ENCODE assay signal across 22 cellular contexts in genomic region chr21:34357889-34358288, GRCh38. TPM values are rescaled to one million over a fixed set of nuclear protein-coding genes. Genes with fewer than 3 reads are reported as not detected.
A peak's percentile ranks its signal among the peaks of the same experiment; 100 is the strongest.
DNase-seq lines count a peak whose midpoint lies in the region; ATAC-seq, FAIRE-seq and TF ChIP-seq lines count a peak whose summit lies in the region.
"Had no signal": no experiment of that assay in that cellular context is flagged by ENCODE, and none has a peak within 500 bp of the region (broad histone marks: within the 10 kb centered on the region; RNA-seq: fewer than 3 reads in every experiment).

No MANE protein-coding gene starts in this region.

- DNase-seq in K562 (ENCODE audit: extremely low read depth in 1 of 4, low spot score in 3 of 4) (no peak), islet precursor cell (peak; percentile 2), DMS153 treated with DMSO at 0.1 percent for 48 hours (lab: John Stamatoyannopoulos, UW; ENCODE audit: unreplicated experiment) (no peak)
- DNase-seq: 8988T; ACHN; BE2C; C1 segment of cervical spinal cord; CD4-positive, alpha-beta memory T cell; CD4-positive, CD25-positive, alpha-beta regulatory T cell; CD8-positive, alpha-beta memory T cell; COR-L47; DMS 273 treated with DMSO at 0.1 percent for 48 hours; DMS153; DMS79 treated with DMSO at 0.1 percent for 48 hours; GF-D8 had no signal

- no peak overlapping the region for H3K4me3 ChIP-seq in K562
- H3K4me3 ChIP-seq: BLaER1 had no signal

- no peak for TF ChIP-seq POLR2A in K562 (conservative IDR thresholded peaks at IDR 0.05)

- H3K27me3 ChIP-seq in K562 (ENCODE audit: control insufficient read depth in 2 of 2, insufficient read depth in 2 of 2, low read length in 2 of 2): peaks cover 16 to 23% of the 10 kb centered on the region in 2 experiments
- H3K27me3 ChIP-seq: BLaER1 had no signal

- FAIRE-seq in K562 (lab: Jason Lieb, UNC): no peak
- FAIRE-seq: A204.1, G401.6, GM12891 had no signal

- no peak for TF ChIP-seq RAD21 in K562 (CRISPR knock-in tag; conservative IDR thresholded peaks at IDR 0.05 in 1 of 2, IDR thresholded peaks at IDR 0.05 in 1 of 2)

- H3K27ac ChIP-seq in K562 (ENCODE audit: extremely low read depth, low read depth, low read length): no peak overlapping the region
- H3K27ac ChIP-seq: BLaER1 had no signal

- WGBS in K562 (ENCODE audit: insufficient coverage, low coverage, missing lambda C conversion rate): 3% methylated on average over 2 of the region's 2 CpGs

- TF ChIP-seq CTCF in K562 (IDR thresholded peaks at IDR 0.05 in 2 of 3, conservative IDR thresholded peaks at IDR 0.05 in 1 of 3; ENCODE audit: insufficient read depth in 2 of 3, low read depth in 1 of 3, low read length in 3 of 3): no peak

- no TSS peak for BruUV-seq in K562 (replicated peaks; lab: Mats Ljungman, UMichigan)

- CTCF ChIA-PET in K562 (lab: Yijun Ruan, JAX; ENCODE audit: low intra/inter-chr PET ratio): no interaction called here

- H3K4me2 ChIP-seq in K562 (ENCODE audit: insufficient read depth, low read length): no peak overlapping the region
- H3K4me2 ChIP-seq: BLaER1 had no signal

- POLR2A ChIA-PET in K562 (lab: Yijun Ruan, JAX): interaction anchor here (0.5 kb wide), 1 partner anchor 312 kb away, joined by 5 read pairs; no protein-coding TSS in a partner anchor

- no peak for ATAC-seq in K562
- ATAC-seq in GM19035 (IDR thresholded peaks at IDR 0.05; ENCODE audit: unreplicated experiment): no peak
- no peak for ATAC-seq in HG03196 (IDR thresholded peaks at IDR 0.05; ENCODE audit: unreplicated experiment)

- no peaks in the 10 kb centered on the region for H3K79me2 ChIP-seq in K562 (ENCODE audit: control insufficient read depth, insufficient read depth, low read length)

- H3K36me3 ChIP-seq in K562 (ENCODE audit: control insufficient read depth, insufficient read depth, low read length): no peaks in the 10 kb centered on the region
- H3K36me3 ChIP-seq: BE2C, BLaER1 had no signal

- H3K9me3 ChIP-seq in K562 (replicated peaks; ENCODE audit: control insufficient read depth, insufficient read depth, low read depth, low read length): no peaks in the 10 kb centered on the region
- H3K9me3 ChIP-seq: BE2C had no signal

- in situ Hi-C loops in K562 (cut with MboI): no loop called here

- TF ChIP-seq EP300 in K562 (IDR thresholded peaks at IDR 0.05; ENCODE audit: low read length): no peak

- H4K20me1 ChIP-seq in K562 (replicated peaks; ENCODE audit: control insufficient read depth, insufficient read depth, low read length): no peaks in the 10 kb centered on the region
- H4K20me1 ChIP-seq: BLaER1 had no signal

- no peak overlapping the region for H2AFZ ChIP-seq in K562 (ENCODE audit: low read depth, low read length)

- peaks cover 0 to 2% of the 10 kb centered on the region in 2 experiments; a peak in 2 of 5 replicates for H3K4me1 ChIP-seq in K562 (replicated peaks in 1 of 2; ENCODE audit: control insufficient read depth in 2 of 2, insufficient read depth in 2 of 2, low read length in 2 of 2)
- H3K4me1 ChIP-seq: BE2C had no signal

- no peaks in the 10 kb centered on the region for H3K9me1 ChIP-seq in K562 (ENCODE audit: control insufficient read depth, insufficient read depth, low read length)

- intact Hi-C loops in K562 (cut with micrococcal nuclease): no loop called here

- no peak overlapping the region for H3K9ac ChIP-seq in K562 (ENCODE audit: insufficient read depth in 1 of 2, low read depth in 2 of 2, low read length in 2 of 2)
- H3K9ac ChIP-seq: BLaER1 had no signal

TF ChIP-seq in K562, 482 proteins besides CTCF, POLR2A, EP300 and RAD21:
- TF ChIP-seq ZNF184 (CRISPR knock-in tag; IDR thresholded peaks at IDR 0.05) (peak; percentile 94), RBM25 (IDR thresholded peaks at IDR 0.05; ENCODE audit: low read depth, low read length, severe bottlenecking) (peak; percentile 12), CTBP1 (IDR thresholded peaks at IDR 0.05; ENCODE audit: borderline replicate concordance) (no peak)

RNA-seq across cellular contexts. Expression of gene KCNE2, which starts 5.9 kb away (rescaled TPM):
- total RNA-seq in K562 (2011; cell fraction: chromatin; rRNA removed; ENCODE audit: low replicate concordance): not detected in 2 replicates
- total RNA-seq in K562 (2011; cell fraction: nucleolus; rRNA removed): not detected in 2 replicates
- total RNA-seq in K562 (2011; cell fraction: nucleoplasm; rRNA removed): not detected in 2 replicates
- total RNA-seq in K562 (2014; rRNA removed) (not detected in 2 replicates), K562 (2014; rRNA removed; fragmentation: Illumina TruSeq; extraction: Trizol) (not detected in 2 replicates), K562 (2015; rRNA removed; fragmentation: Illumina TruSeq; extraction: Trizol) (not detected in 2 replicates), K562 (2021) (not detected in 2 replicates)
- polyA plus RNA-seq in K562 (2011; rRNA removed) (not detected in 2 replicates), K562 (2014; fragmentation: Illumina TruSeq; extraction: Trizol) (not detected in 2 replicates), K562 (2014; fragmentation: Nextera tagmentation; extraction: Ambion mirVana) (not detected), K562 (2014; rRNA removed) (not detected in 2 replicates)
- not detected in 2 replicates for polyA plus RNA-seq in K562 (2011; cell fraction: cytosol; rRNA removed)
- not detected in 2 replicates for polyA plus RNA-seq in K562 (2011; cell fraction: nucleus; rRNA removed)
- polyA plus RNA-seq in K562 (2012): not detected in 2 replicates
- polyA minus RNA-seq in K562 (2011; rRNA and poly(A)+ RNA removed): not detected in 2 replicates
- not detected in 2 replicates for polyA minus RNA-seq in K562 (2011; cell fraction: cytosol; rRNA and poly(A)+ RNA removed)
- polyA minus RNA-seq in K562 (2011; cell fraction: nucleus; rRNA and poly(A)+ RNA removed): not detected in 2 replicates
- total RNA-seq: CD4-positive, alpha-beta memory T cell; CD4-positive, CD25-positive, alpha-beta regulatory T cell; CD8-positive, alpha-beta memory T cell had no signal
- polyA plus RNA-seq: AG04450; CD8-positive, alpha-beta memory T cell had no signal

RNA-seq across cellular contexts. Expression of gene SMIM11, which starts 17.4 kb away (rescaled TPM):
- 18.4 and 18.7 TPM in 2 replicates for total RNA-seq in K562 (2011; cell fraction: chromatin; rRNA removed; ENCODE audit: low replicate concordance)
- 4.7 and 11.2 TPM in 2 replicates for total RNA-seq in K562 (2011; cell fraction: nucleolus; rRNA removed)
- 18.9 and 26.6 TPM in 2 replicates for total RNA-seq in K562 (2011; cell fraction: nucleoplasm; rRNA removed)
- 11.9 and 39.6 TPM in 2 replicates for total RNA-seq in K562 (2014; rRNA removed)
- 17.7 and 28.5 TPM in 2 replicates for total RNA-seq in K562 (2014; rRNA removed; fragmentation: Illumina TruSeq; extraction: Trizol)
- 12.2 and 14.1 TPM in 2 replicates for total RNA-seq in K562 (2015; rRNA removed; fragmentation: Illumina TruSeq; extraction: Trizol)
- total RNA-seq in K562 (2021): 3.9 and 29.5 TPM in 2 replicates
- 6.1 and 9.2 TPM in 2 replicates for polyA plus RNA-seq in K562 (2011; rRNA removed)
- polyA plus RNA-seq in K562 (2011; cell fraction: cytosol; rRNA removed): 7.9 and 11.5 TPM in 2 replicates
- polyA plus RNA-seq in K562 (2011; cell fraction: nucleus; rRNA removed): 11.4 and 14.1 TPM in 2 replicates
- 0.83 and 9.8 TPM in 2 replicates for polyA plus RNA-seq in K562 (2012)
- 39.8 and 42.6 TPM in 2 replicates for polyA plus RNA-seq in K562 (2014; fragmentation: Illumina TruSeq; extraction: Trizol)
- polyA plus RNA-seq in K562 (2014; fragmentation: Nextera tagmentation; extraction: Ambion mirVana): 100 to 1,000 TPM in 1 of 2 experiments, 10 to 100 TPM in 1; 86.3 to 113 TPM
- 25.5 and 50.4 TPM in 2 replicates for polyA plus RNA-seq in K562 (2014; rRNA removed)
- 7.9 and 21.9 TPM in 2 replicates for polyA minus RNA-seq in K562 (2011; rRNA and poly(A)+ RNA removed)
- polyA minus RNA-seq in K562 (2011; cell fraction: cytosol; rRNA and poly(A)+ RNA removed): 1.1 and 3.3 TPM in 2 replicates
- 5.9 and 11.8 TPM in 2 replicates for polyA minus RNA-seq in K562 (2011; cell fraction: nucleus; rRNA and poly(A)+ RNA removed)
